Comparison of ENCODE assay signal across 8 cellular contexts in the genomic region with DNA sequence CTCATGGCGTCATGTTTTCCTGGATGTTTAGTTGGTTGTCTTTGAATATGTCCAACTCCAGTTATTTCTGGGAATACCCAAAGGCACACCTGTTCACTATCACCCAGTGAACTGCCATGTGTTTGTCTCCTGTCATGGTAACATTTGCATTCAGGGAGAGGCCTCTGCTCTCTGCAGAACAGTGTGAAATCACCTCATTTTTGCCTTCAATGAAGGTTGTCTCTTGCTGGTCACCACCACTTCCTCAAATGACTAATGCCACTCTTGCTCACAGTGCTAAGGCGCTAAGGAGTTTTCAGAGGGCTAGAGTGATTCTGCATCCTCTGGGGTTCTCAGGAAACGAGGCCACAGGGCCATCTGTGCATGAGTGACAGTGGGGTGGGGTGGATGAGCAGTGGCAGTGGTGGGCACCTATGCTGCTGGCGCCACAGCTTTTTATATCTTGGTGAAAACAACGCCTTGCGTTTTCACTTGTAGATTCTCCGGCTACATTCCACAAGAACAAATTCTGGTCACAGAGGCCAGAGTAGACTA.
A peak's percentile ranks its signal among the peaks of the same experiment; 100 is the strongest.
DNase-seq lines count a peak whose midpoint lies in the region; ATAC-seq and TF ChIP-seq lines count a peak whose summit lies in the region.

No MANE protein-coding gene starts in this region.

- H3K4me1 ChIP-seq in DOHH2 (ENCODE audit: control insufficient read depth, low read length), result peaks cover 44% of the 10 kb centered on the region

- H3F3A ChIP-seq in DOHH2 (ENCODE audit: control insufficient read depth, insufficient read depth), result peaks cover 9% of the 10 kb centered on the region; the same call in 1 of the 2 replicates

- peaks cover 10% of the 10 kb centered on the region for H3K36me3 Mint-ChIP-seq in effector memory CD8-positive, alpha-beta T cell (ENCODE audit: insufficient read depth)

- H3K4me3 Mint-ChIP-seq in effector memory CD8-positive, alpha-beta T cell, result peak overlapping the region; percentile 58 to 72

- H3K36me3 ChIP-seq in DOHH2 (ENCODE audit: control insufficient read depth, low read length), result no peaks in the 10 kb centered on the region

- H3K9me3 ChIP-seq in DOHH2 (ENCODE audit: control insufficient read depth, insufficient read depth, low read length), result no peaks in the 10 kb centered on the region

- no peaks in the 10 kb centered on the region for H3K9me3 Mint-ChIP-seq in effector memory CD8-positive, alpha-beta T cell

- no peak for TF ChIP-seq CTCF in DOHH2 (IDR thresholded peaks at IDR 0.05; ENCODE audit: low read depth, low read length, poor library complexity, severe bottlenecking)

- ATAC-seq in GM21390 (IDR thresholded peaks at IDR 0.05; ENCODE audit: unreplicated experiment), result peak; percentile 78
- peak; percentile 83 to 85 for ATAC-seq in activated CD4-positive, CD25-positive, alpha-beta regulatory T cell treated with anti-CD3 and anti-CD28 coated beads, Interleukin-2, amount 50 U/mL, for 24 hours
- peak; percentile 90 for ATAC-seq in effector memory CD8-positive, alpha-beta T cell (replicated peaks)

- H3K27me3 Mint-ChIP-seq in effector memory CD8-positive, alpha-beta T cell, result no peaks in the 10 kb centered on the region

- no peaks in the 10 kb centered on the region for H3K9me2 ChIP-seq in DOHH2 (replicated peaks; ENCODE audit: control insufficient read depth, low read length)

- peaks cover 43 to 52% of the 10 kb centered on the region in 2 donors for H3K4me1 Mint-ChIP-seq in effector memory CD8-positive, alpha-beta T cell (ENCODE audit: low read depth in 2 of 2)

- peak overlapping the region; percentile 78 for H3K27ac ChIP-seq in DOHH2 (ENCODE audit: low read depth, low read length)

- H3K4me3 ChIP-seq in DOHH2 (ENCODE audit: low read length) (peak overlapping the region; percentile 63), skeletal muscle cell (ENCODE audit: low read depth, low read length) (peak overlapping the region; percentile 11)

- no peaks in the 10 kb centered on the region for H3K27me3 ChIP-seq in DOHH2 (ENCODE audit: control insufficient read depth, low read length)

- no peaks in the 10 kb centered on the region for H3K79me2 ChIP-seq in DOHH2 (ENCODE audit: control insufficient read depth, low read length)

- H3K27ac Mint-ChIP-seq in effector memory CD8-positive, alpha-beta T cell, result peak overlapping the region; percentile 92 to 99

- H3K4me2 ChIP-seq in DOHH2 (ENCODE audit: low read length), result peak overlapping the region; percentile 77

- H4K20me1 ChIP-seq in DOHH2 (ENCODE audit: control insufficient read depth, insufficient read depth, low read depth, low read length), result no peaks in the 10 kb centered on the region

- DNase-seq in HT-29 (ENCODE audit: low spot score), result peak; percentile 31
- peak; percentile 59 to 68 (median 61) for DNase-seq in effector memory CD8-positive, alpha-beta T cell
- DNase-seq in skeletal muscle cell (ENCODE audit: low read depth), result no peak
- no peak for DNase-seq in Ammon's horn (ENCODE audit: low spot score)
- no peak for DNase-seq in NCI-H2227 treated with DMSO at 0.1 percent for 48 hours (lab: John Stamatoyannopoulos, UW)

Comparison
In these comparisons a context has a peak if more than half of its experiments do, and no peak if none do; other contexts are left out.
1. DNase-seq: peak in HT-29 (single experiment) and effector memory CD8-positive, alpha-beta T cell (3 of 3); none in skeletal muscle cell (single experiment), Ammon's horn (single experiment) and NCI-H2227 treated with DMSO at 0.1 percent for 48 hours (single experiment).
2. Peak in every context shown above with its lines, with median percentiles within 50 percentile points of each other: ATAC-seq.